ENCODE assay signal across 1 cellular context in genomic region chr9:5437254-5438216, GRCh38.
TF ChIP-seq lines count a peak whose summit lies in the region.

A gene with protein sequence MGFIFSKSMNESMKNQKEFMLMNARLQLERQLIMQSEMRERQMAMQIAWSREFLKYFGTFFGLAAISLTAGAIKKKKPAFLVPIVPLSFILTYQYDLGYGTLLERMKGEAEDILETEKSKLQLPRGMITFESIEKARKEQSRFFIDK (minus strand): TSS chr9:5437925. CDS start chr9:5431977, 5,948 bp downstream.

TF ChIP-seq in HepG2, 621 proteins besides CTCF, POLR2A, EP300 and RAD21 (continued from another document and continues in another):
- TF ChIP-seq HINFP (CRISPR knock-in tag; IDR thresholded peaks at IDR 0.05; ENCODE audit: low read depth) (0 out of 2 replicates have a peak, but pooled peaks have one; percentile 18), ZMYM4 (CRISPR knock-in tag; IDR thresholded peaks at IDR 0.05) (peak; percentile 98), ZFAT (CRISPR knock-in tag; conservative IDR thresholded peaks at IDR 0.05) (0 out of 2 replicates have a peak, but pooled peaks have one; percentile 28), HBP1 (CRISPR knock-in tag; IDR thresholded peaks at IDR 0.05; ENCODE audit: low read depth) (0 out of 2 replicates have a peak, but pooled peaks have one; percentile 60), ATM (IDR thresholded peaks at IDR 0.05; ENCODE audit: borderline replicate concordance) (no peak), FOXM1 (CRISPR knock-in tag; IDR thresholded peaks at IDR 0.05) (peak; percentile 77; the same call in 1 of the 2 replicates), POLR2G (IDR thresholded peaks at IDR 0.05; ENCODE audit: low read depth, low read length) (peak; percentile 91), HOXA9 (CRISPR knock-in tag; IDR thresholded peaks at IDR 0.05; ENCODE audit: borderline replicate concordance) (no peak), ZNF260 (CRISPR knock-in tag; IDR thresholded peaks at IDR 0.05; ENCODE audit: borderline replicate concordance, low read depth) (no peak), ESRRA (CRISPR knock-in tag; IDR thresholded peaks at IDR 0.05; ENCODE audit: low read depth) (peak; percentile 95), NAIF1 (CRISPR knock-in tag; IDR thresholded peaks at IDR 0.05; ENCODE audit: borderline replicate concordance) (peak; percentile 94), SIX4 (CRISPR knock-in tag; IDR thresholded peaks at IDR 0.05) (no peak), ZNF761 (CRISPR knock-in tag; conservative IDR thresholded peaks at IDR 0.05) (peak; percentile 83), MTA3 (CRISPR knock-in tag; IDR thresholded peaks at IDR 0.05) (no peak), ZNF501 (CRISPR knock-in tag; IDR thresholded peaks at IDR 0.05) (peak; percentile 88), TERF1 (CRISPR knock-in tag; IDR thresholded peaks at IDR 0.05) (no peak), MED1 (CRISPR knock-in tag; IDR thresholded peaks at IDR 0.05) (peak; percentile 66), HDAC6 (IDR thresholded peaks at IDR 0.05; ENCODE audit: low read depth, low read length) (no peak), FOSL1 (CRISPR knock-in tag; IDR thresholded peaks at IDR 0.05; ENCODE audit: borderline replicate concordance) (no peak), AGO2 (optimal IDR thresholded peaks at IDR 0.05; ENCODE audit: low read depth, low read length) (peak; percentile 45), ARID2 (CRISPR knock-in tag; IDR thresholded peaks at IDR 0.05; ENCODE audit: borderline replicate concordance) (peak; percentile 86; the same call in 1 of the 2 replicates), TBL1XR1 (IDR thresholded peaks at IDR 0.05; ENCODE audit: borderline replicate concordance, low read length, partially characterized antibody) (no peak), ARNT (IDR thresholded peaks at IDR 0.05) (no peak), PHF20 (CRISPR knock-in tag; IDR thresholded peaks at IDR 0.05) (peak; percentile 90), PCBP2 (optimal IDR thresholded peaks at IDR 0.05; ENCODE audit: low read depth, low read length, poor library complexity, severe bottlenecking) (no peak), ZNF615 (CRISPR knock-in tag; IDR thresholded peaks at IDR 0.05; ENCODE audit: borderline replicate concordance) (0 out of 2 replicates have a peak, but pooled peaks have one; percentile 48), ZNF354B (CRISPR knock-in tag; IDR thresholded peaks at IDR 0.05) (0 out of 2 replicates have a peak, but pooled peaks have one; percentile 42), SIN3A (IDR thresholded peaks at IDR 0.05; ENCODE audit: borderline replicate concordance, low read depth, low read length) (peak; percentile 94; the same call in 1 of the 2 replicates), NFE2L2 (IDR thresholded peaks at IDR 0.05; ENCODE audit: low read length) (no peak)
- TF ChIP-seq, protein P1, sequence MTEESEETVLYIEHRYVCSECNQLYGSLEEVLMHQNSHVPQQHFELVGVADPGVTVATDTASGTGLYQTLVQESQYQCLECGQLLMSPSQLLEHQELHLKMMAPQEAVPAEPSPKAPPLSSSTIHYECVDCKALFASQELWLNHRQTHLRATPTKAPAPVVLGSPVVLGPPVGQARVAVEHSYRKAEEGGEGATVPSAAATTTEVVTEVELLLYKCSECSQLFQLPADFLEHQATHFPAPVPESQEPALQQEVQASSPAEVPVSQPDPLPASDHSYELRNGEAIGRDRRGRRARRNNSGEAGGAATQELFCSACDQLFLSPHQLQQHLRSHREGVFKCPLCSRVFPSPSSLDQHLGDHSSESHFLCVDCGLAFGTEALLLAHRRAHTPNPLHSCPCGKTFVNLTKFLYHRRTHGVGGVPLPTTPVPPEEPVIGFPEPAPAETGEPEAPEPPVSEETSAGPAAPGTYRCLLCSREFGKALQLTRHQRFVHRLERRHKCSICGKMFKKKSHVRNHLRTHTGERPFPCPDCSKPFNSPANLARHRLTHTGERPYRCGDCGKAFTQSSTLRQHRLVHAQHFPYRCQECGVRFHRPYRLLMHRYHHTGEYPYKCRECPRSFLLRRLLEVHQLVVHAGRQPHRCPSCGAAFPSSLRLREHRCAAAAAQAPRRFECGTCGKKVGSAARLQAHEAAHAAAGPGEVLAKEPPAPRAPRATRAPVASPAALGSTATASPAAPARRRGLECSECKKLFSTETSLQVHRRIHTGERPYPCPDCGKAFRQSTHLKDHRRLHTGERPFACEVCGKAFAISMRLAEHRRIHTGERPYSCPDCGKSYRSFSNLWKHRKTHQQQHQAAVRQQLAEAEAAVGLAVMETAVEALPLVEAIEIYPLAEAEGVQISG (CRISPR knock-in tag; IDR thresholded peaks at IDR 0.05) = peak; percentile 89
- TF ChIP-seq, protein P2, sequence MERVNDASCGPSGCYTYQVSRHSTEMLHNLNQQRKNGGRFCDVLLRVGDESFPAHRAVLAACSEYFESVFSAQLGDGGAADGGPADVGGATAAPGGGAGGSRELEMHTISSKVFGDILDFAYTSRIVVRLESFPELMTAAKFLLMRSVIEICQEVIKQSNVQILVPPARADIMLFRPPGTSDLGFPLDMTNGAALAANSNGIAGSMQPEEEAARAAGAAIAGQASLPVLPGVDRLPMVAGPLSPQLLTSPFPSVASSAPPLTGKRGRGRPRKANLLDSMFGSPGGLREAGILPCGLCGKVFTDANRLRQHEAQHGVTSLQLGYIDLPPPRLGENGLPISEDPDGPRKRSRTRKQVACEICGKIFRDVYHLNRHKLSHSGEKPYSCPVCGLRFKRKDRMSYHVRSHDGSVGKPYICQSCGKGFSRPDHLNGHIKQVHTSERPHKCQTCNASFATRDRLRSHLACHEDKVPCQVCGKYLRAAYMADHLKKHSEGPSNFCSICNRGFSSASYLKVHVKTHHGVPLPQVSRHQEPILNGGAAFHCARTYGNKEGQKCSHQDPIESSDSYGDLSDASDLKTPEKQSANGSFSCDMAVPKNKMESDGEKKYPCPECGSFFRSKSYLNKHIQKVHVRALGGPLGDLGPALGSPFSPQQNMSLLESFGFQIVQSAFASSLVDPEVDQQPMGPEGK (CRISPR knock-in tag; IDR thresholded peaks at IDR 0.05) = peak; percentile 16; the same call in 1 of the 2 replicates
- TF ChIP-seq, protein P3, sequence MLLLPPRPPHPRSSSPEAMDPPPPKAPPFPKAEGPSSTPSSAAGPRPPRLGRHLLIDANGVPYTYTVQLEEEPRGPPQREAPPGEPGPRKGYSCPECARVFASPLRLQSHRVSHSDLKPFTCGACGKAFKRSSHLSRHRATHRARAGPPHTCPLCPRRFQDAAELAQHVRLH (CRISPR knock-in tag; IDR thresholded peaks at IDR 0.05; ENCODE audit: borderline replicate concordance, low read depth) = peak; percentile 20; the same call in 1 of the 2 replicates
- TF ChIP-seq, protein P4, sequence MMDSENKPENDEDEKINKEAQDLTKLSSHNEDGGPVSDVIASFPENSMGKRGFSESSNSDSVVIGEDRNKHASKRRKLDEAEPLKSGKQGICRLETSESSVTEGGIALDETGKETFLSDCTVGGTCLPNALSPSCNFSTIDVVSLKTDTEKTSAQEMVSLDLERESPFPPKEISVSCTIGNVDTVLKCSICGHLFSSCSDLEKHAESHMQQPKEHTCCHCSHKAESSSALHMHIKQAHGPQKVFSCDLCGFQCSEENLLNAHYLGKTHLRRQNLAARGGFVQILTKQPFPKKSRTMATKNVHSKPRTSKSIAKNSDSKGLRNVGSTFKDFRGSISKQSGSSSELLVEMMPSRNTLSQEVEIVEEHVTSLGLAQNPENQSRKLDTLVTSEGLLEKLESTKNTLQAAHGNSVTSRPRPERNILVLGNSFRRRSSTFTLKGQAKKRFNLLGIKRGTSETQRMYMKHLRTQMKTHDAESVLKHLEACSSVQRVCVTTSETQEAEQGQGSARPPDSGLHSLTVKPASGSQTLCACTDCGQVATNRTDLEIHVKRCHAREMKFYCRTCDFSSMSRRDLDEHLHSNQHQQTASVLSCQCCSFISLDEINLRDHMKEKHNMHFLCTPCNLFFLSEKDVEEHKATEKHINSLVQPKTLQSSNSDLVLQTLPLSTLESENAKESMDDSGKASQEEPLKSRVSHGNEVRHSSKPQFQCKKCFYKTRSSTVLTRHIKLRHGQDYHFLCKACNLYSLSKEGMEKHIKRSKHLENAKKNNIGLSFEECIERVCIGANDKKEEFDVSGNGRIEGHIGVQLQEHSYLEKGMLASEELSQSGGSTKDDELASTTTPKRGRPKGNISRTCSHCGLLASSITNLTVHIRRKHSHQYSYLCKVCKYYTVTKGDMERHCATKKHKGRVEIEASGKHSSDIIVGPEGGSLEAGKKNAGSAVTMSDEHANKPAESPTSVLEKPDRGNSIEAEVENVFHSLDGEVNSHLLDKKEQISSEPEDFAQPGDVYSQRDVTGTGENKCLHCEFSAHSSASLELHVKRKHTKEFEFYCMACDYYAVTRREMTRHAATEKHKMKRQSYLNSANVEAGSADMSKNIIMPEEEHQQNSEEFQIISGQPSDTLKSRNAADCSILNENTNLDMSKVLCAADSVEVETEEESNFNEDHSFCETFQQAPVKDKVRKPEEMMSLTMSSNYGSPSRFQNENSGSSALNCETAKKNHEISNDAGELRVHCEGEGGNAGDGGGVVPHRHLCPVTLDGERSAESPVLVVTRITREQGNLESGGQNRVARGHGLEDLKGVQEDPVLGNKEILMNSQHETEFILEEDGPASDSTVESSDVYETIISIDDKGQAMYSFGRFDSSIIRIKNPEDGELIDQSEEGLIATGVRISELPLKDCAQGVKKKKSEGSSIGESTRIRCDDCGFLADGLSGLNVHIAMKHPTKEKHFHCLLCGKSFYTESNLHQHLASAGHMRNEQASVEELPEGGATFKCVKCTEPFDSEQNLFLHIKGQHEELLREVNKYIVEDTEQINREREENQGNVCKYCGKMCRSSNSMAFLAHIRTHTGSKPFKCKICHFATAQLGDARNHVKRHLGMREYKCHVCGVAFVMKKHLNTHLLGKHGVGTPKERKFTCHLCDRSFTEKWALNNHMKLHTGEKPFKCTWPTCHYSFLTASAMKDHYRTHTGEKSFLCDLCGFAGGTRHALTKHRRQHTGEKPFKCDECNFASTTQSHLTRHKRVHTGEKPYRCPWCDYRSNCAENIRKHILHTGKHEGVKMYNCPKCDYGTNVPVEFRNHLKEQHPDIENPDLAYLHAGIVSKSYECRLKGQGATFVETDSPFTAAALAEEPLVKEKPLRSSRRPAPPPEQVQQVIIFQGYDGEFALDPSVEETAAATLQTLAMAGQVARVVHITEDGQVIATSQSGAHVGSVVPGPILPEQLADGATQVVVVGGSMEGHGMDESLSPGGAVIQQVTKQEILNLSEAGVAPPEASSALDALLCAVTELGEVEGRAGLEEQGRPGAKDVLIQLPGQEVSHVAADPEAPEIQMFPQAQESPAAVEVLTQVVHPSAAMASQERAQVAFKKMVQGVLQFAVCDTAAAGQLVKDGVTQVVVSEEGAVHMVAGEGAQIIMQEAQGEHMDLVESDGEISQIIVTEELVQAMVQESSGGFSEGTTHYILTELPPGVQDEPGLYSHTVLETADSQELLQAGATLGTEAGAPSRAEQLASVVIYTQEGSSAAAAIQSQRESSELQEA (CRISPR knock-in tag; IDR thresholded peaks at IDR 0.05; ENCODE audit: not compliant biosample characterization) = peak; percentile 26
- TF ChIP-seq, protein P5, sequence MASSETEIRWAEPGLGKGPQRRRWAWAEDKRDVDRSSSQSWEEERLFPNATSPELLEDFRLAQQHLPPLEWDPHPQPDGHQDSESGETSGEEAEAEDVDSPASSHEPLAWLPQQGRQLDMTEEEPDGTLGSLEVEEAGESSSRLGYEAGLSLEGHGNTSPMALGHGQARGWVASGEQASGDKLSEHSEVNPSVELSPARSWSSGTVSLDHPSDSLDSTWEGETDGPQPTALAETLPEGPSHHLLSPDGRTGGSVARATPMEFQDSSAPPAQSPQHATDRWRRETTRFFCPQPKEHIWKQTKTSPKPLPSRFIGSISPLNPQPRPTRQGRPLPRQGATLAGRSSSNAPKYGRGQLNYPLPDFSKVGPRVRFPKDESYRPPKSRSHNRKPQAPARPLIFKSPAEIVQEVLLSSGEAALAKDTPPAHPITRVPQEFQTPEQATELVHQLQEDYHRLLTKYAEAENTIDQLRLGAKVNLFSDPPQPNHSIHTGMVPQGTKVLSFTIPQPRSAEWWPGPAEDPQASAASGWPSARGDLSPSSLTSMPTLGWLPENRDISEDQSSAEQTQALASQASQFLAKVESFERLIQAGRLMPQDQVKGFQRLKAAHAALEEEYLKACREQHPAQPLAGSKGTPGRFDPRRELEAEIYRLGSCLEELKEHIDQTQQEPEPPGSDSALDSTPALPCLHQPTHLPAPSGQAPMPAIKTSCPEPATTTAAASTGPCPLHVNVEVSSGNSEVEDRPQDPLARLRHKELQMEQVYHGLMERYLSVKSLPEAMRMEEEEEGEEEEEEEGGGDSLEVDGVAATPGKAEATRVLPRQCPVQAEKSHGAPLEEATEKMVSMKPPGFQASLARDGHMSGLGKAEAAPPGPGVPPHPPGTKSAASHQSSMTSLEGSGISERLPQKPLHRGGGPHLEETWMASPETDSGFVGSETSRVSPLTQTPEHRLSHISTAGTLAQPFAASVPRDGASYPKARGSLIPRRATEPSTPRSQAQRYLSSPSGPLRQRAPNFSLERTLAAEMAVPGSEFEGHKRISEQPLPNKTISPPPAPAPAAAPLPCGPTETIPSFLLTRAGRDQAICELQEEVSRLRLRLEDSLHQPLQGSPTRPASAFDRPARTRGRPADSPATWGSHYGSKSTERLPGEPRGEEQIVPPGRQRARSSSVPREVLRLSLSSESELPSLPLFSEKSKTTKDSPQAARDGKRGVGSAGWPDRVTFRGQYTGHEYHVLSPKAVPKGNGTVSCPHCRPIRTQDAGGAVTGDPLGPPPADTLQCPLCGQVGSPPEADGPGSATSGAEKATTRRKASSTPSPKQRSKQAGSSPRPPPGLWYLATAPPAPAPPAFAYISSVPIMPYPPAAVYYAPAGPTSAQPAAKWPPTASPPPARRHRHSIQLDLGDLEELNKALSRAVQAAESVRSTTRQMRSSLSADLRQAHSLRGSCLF (CRISPR knock-in tag; IDR thresholded peaks at IDR 0.05; ENCODE audit: borderline replicate concordance) = no peak
